27 cellular contexts compared by ENCODE assay signal in genomic region chr7:105982388-105982787, GRCh38.
"Had no signal": no experiment of that assay in that cellular context is flagged by ENCODE, and none has a peak within 500 bp of the region (broad histone marks: within the 10 kb centered on the region; RNA-seq: fewer than 3 reads in every experiment).

No MANE protein-coding gene starts in this region.

- H3K27me3 ChIP-seq: colonic mucosa, esophagus muscularis mucosa, ovary, sigmoid colon, stomach, transverse colon, upper lobe of right lung, uterus had no signal

- H3K36me3 Mint-ChIP-seq: natural killer cell; stimulated activated effector memory CD8-positive, alpha-beta T cell treated with anti-CD3 and anti-CD28 coated beads, Interleukin-12 subunit alpha, Interleukin-12 subunit beta, amount 100 ng/mL, for 72 hours had no signal

- H3K4me3 ChIP-seq: colonic mucosa, esophagus muscularis mucosa, lower lobe of right lung, ovary, psoas muscle, sigmoid colon, stomach, transverse colon, upper lobe of right lung, uterus had no signal

- ATAC-seq: left colon; left ventricle myocardium superior; lower lobe of right lung; natural killer cell; psoas muscle; right cardiac atrium; stimulated activated effector memory CD8-positive, alpha-beta T cell treated with anti-CD3 and anti-CD28 coated beads, Interleukin-12 subunit alpha, Interleukin-12 subunit beta, amount 100 ng/mL, for 72 hours; upper lobe of right lung had no signal

- DNase-seq: colonic mucosa; effector CD8-positive, alpha-beta T cell; foreskin melanocyte; immature natural killer cell; islet precursor cell; kidney glomerular epithelial cell; left colon; left ventricle myocardium superior; lower lobe of right lung; natural killer cell; occipital lobe; ovary; posterior cingulate gyrus; psoas muscle; right cardiac atrium; sigmoid colon; stimulated activated CD4-positive, alpha-beta T cell treated with anti-CD3 and anti-CD28 coated beads, Interleukin-2, amount 100 ng/mL, for 24 hours; stimulated activated CD4-positive, alpha-beta T cell treated with anti-CD3 and anti-CD28 coated beads, Interleukin-4, amount 100 ng/mL, for 24 hours; stimulated activated naive CD4-positive, alpha-beta T cell treated with Interleukin-2 at 50 U/mL for 16 hours; stomach; transverse colon; upper lobe of right lung; uterus had no signal

- H3K4me3 Mint-ChIP-seq: dendritic cell treated with granulocyte-macrophage colony-stimulating factor and Interleukin-4, amounts not matched to agents 40 ng/mL and 50 ng/mL, for 4 days; immature natural killer cell; natural killer cell; stimulated activated effector memory CD8-positive, alpha-beta T cell treated with anti-CD3 and anti-CD28 coated beads, Interleukin-12 subunit alpha, Interleukin-12 subunit beta, amount 100 ng/mL, for 72 hours had no signal

- H3K4me1 ChIP-seq: colonic mucosa, lower lobe of right lung, psoas muscle, stomach, transverse colon, upper lobe of right lung, uterus had no signal

- H3K27ac ChIP-seq: colonic mucosa, esophagus muscularis mucosa, lower lobe of right lung, ovary, psoas muscle, sigmoid colon, stomach, transverse colon, upper lobe of right lung, uterus had no signal

- H3K27ac Mint-ChIP-seq: dendritic cell treated with granulocyte-macrophage colony-stimulating factor and Interleukin-4, amounts not matched to agents 40 ng/mL and 50 ng/mL, for 4 days; natural killer cell; stimulated activated effector memory CD8-positive, alpha-beta T cell treated with anti-CD3 and anti-CD28 coated beads, Interleukin-12 subunit alpha, Interleukin-12 subunit beta, amount 100 ng/mL, for 72 hours had no signal

- H3K9me3 Mint-ChIP-seq: dendritic cell treated with granulocyte-macrophage colony-stimulating factor and Interleukin-4, amounts not matched to agents 40 ng/mL and 50 ng/mL, for 4 days; immature natural killer cell; natural killer cell; stimulated activated effector memory CD8-positive, alpha-beta T cell treated with anti-CD3 and anti-CD28 coated beads, Interleukin-12 subunit alpha, Interleukin-12 subunit beta, amount 100 ng/mL, for 72 hours had no signal

- FAIRE-seq: endothelial cell of umbilical vein had no signal

- H3K36me3 ChIP-seq: colonic mucosa, lower lobe of right lung, ovary, sigmoid colon, stomach, transverse colon, upper lobe of right lung, uterus had no signal

- H3K4me1 Mint-ChIP-seq: immature natural killer cell; natural killer cell; stimulated activated effector memory CD8-positive, alpha-beta T cell treated with anti-CD3 and anti-CD28 coated beads, Interleukin-12 subunit alpha, Interleukin-12 subunit beta, amount 100 ng/mL, for 72 hours had no signal
